1 cellular context compared by ENCODE assay signal in genomic region chr17:42750730-42751356, GRCh38.
TF ChIP-seq lines count a peak whose summit lies in the region.

No MANE protein-coding gene starts in this region.

TF ChIP-seq in H1, 55 proteins besides CTCF, POLR2A, EP300 and RAD21:
- TF ChIP-seq ZNF274 (IDR thresholded peaks at IDR 0.05; ENCODE audit: borderline replicate concordance, extremely low read depth, low read length) (no peak), CBX8 (IDR thresholded peaks at IDR 0.05; ENCODE audit: borderline replicate concordance, low read depth, low read length) (no peak), SUZ12 (IDR thresholded peaks at IDR 0.05; ENCODE audit: low read length) (no peak), CHD1 (IDR thresholded peaks at IDR 0.05; ENCODE audit: low read depth, low read length) (no peak), HDAC6 (IDR thresholded peaks at IDR 0.05; ENCODE audit: low read depth, low read length) (no peak), SRF (IDR thresholded peaks at IDR 0.05; ENCODE audit: low read depth, low read length) (no peak)
